28 cellular contexts compared by ENCODE assay signal in genomic region chr6:100173211-100173610, GRCh38.
"Had no signal": no experiment of that assay in that cellular context is flagged by ENCODE, and none has a peak within 500 bp of the region (broad histone marks: within the 10 kb centered on the region; RNA-seq: fewer than 3 reads in every experiment).

No MANE protein-coding gene starts in this region.

- DNase-seq: activated CD4-positive, alpha-beta memory T cell treated with anti-CD3 and anti-CD28 coated beads, Interleukin-2, amount 10 ng/mL, durations not matched to agents 7 days and 5 days; activated CD4-positive, alpha-beta T cell treated with anti-CD3 and anti-CD28 coated beads for 36 hours; activated CD4-positive, alpha-beta T cell treated with anti-CD3 and anti-CD28 coated beads, Interleukin-2, amount 50 U/mL, for 1 hour; activated gamma-delta T cell treated with Interleukin-2 at 50 U/mL for 16 hours; activated naive CD4-positive, alpha-beta T cell treated with anti-CD3 and anti-CD28 coated beads, Interleukin-2, amount 10 ng/mL, durations not matched to agents 7 days and 5 days; activated naive CD8-positive, alpha-beta T cell treated with anti-CD3 and anti-CD28 coated beads, Interleukin-2, amount 10 ng/mL, durations not matched to agents 7 days and 5 days; activated T-cell treated with anti-CD3 and anti-CD28 coated beads for 4 hours; activated T-cell treated with anti-CD3 and anti-CD28 coated beads, Interleukin-2, amount 50 U/mL, for 48 hours; amniotic stem cell; body of pancreas; MG63; NCI-H1105; NCI-H1436; NCI-H1694 treated with DMSO at 0.1 percent for 48 hours; NCI-H2029 treated with DMSO at 0.1 percent for 48 hours; NCI-H345; NCI-H510A; NCI-H526 treated with DMSO at 0.1 percent for 48 hours; Peyer's patch; Right ventricle myocardium superior; SJCRH30; SK-N-SH; T-helper 1 cell had no signal

- H3K27me3 ChIP-seq: ascending aorta, body of pancreas, MG63, Peyer's patch, SJCRH30 had no signal

- H3K4me1 ChIP-seq: Peyer's patch had no signal

- H3K9ac ChIP-seq: SK-N-SH had no signal

- ATAC-seq: activated CD4-positive, alpha-beta T cell treated with anti-CD3 and anti-CD28 coated beads for 36 hours; activated T-helper 17 cell treated with anti-CD3 and anti-CD28 coated beads, Interleukin-2, amount 50 U/mL, for 72 hours; body of pancreas; K562 had no signal

- H3K9me3 ChIP-seq: ascending aorta, body of pancreas, MG63, Peyer's patch, SJCRH30, SK-N-SH had no signal

- H3K9me2 ChIP-seq: SK-N-SH had no signal

- H3K4me2 ChIP-seq: SK-N-SH had no signal

- H3K36me3 ChIP-seq: ascending aorta, MG63, Peyer's patch, SJCRH30 had no signal

- H3K4me3 ChIP-seq: ascending aorta, body of pancreas, K562, MG63, Peyer's patch, SJCRH30 had no signal

- H3K27ac ChIP-seq: ascending aorta, body of pancreas, Peyer's patch, RWPE1, VCaP had no signal
